ENCODE assay signal across 1 cellular context in genomic region chr1:184051485-184052193, GRCh38.
A peak's percentile ranks its signal among the peaks of the same experiment; 100 is the strongest.
TF ChIP-seq lines count a peak whose summit lies in the region.

Gene TSEN15, plus strand, starts transcription at chr1:184051730. Its CDS starts 26 bp downstream, at chr1:184051756.

TF ChIP-seq in HepG2, 621 proteins besides CTCF, POLR2A, EP300 and RAD21 (continued from another document):
- peak; percentile 73; the same call in 1 of the 2 replicates for TF ChIP-seq ZBED4 (CRISPR knock-in tag; IDR thresholded peaks at IDR 0.05; ENCODE audit: borderline replicate concordance)
- TF ChIP-seq ZNF609 (CRISPR knock-in tag; IDR thresholded peaks at IDR 0.05; ENCODE audit: borderline replicate concordance) = peak; percentile 49; the same call in 1 of the 2 replicates
- peak; percentile 91 for TF ChIP-seq SMAD1 (CRISPR knock-in tag; IDR thresholded peaks at IDR 0.05; ENCODE audit: borderline replicate concordance, low read depth)
- TF ChIP-seq CREBL2 (CRISPR knock-in tag; IDR thresholded peaks at IDR 0.05; ENCODE audit: borderline replicate concordance) = no peak; the same call in 1 of the 2 replicates
- TF ChIP-seq ERF (CRISPR knock-in tag; IDR thresholded peaks at IDR 0.05) = peak; percentile 81
- TF ChIP-seq NR2C2 (CRISPR knock-in tag; IDR thresholded peaks at IDR 0.05; ENCODE audit: borderline replicate concordance) = peak; percentile 90
- TF ChIP-seq HDAC1 (CRISPR knock-in tag; IDR thresholded peaks at IDR 0.05) = peak; percentile 94
- no peak; the same call in none of the 2 replicates for TF ChIP-seq ZNF503 (CRISPR knock-in tag; IDR thresholded peaks at IDR 0.05)
- TF ChIP-seq ZNF160 (CRISPR knock-in tag; IDR thresholded peaks at IDR 0.05) = peak; percentile 27; the same call in 1 of the 2 replicates
- TF ChIP-seq PTBP1 (IDR thresholded peaks at IDR 0.05; ENCODE audit: low read depth, low read length, poor library complexity, severe bottlenecking) = no peak
- no peak for TF ChIP-seq NFRKB (IDR thresholded peaks at IDR 0.05)
- no peak for TF ChIP-seq HMGXB3 (CRISPR knock-in tag; IDR thresholded peaks at IDR 0.05; ENCODE audit: borderline replicate concordance)
- peak; percentile 49; the same call in 1 of the 2 replicates for TF ChIP-seq PATZ1 (CRISPR knock-in tag; IDR thresholded peaks at IDR 0.05)
- TF ChIP-seq ATF3 (CRISPR knock-in tag; IDR thresholded peaks at IDR 0.05) = peak; percentile 92
- no peak for TF ChIP-seq HNRNPH1 (optimal IDR thresholded peaks at IDR 0.05; ENCODE audit: low read depth, low read length)
- TF ChIP-seq TIGD3 (CRISPR knock-in tag; IDR thresholded peaks at IDR 0.05; ENCODE audit: borderline replicate concordance) = no peak; the same call in 1 of the 2 replicates
- 0 out of 2 replicates have a peak, but pooled peaks have one; percentile 37 for TF ChIP-seq ISX (CRISPR knock-in tag; conservative IDR thresholded peaks at IDR 0.05)
- TF ChIP-seq NKX3-1 (CRISPR knock-in tag; IDR thresholded peaks at IDR 0.05) = peak; percentile 78
- TF ChIP-seq ZFYVE20 (CRISPR knock-in tag; IDR thresholded peaks at IDR 0.05; ENCODE audit: borderline replicate concordance, low read depth) = 0 out of 2 replicates have a peak, but pooled peaks have one; percentile 65
- peak; percentile 89 for TF ChIP-seq ZMYM4 (CRISPR knock-in tag; IDR thresholded peaks at IDR 0.05)
- TF ChIP-seq FOXO4 (CRISPR knock-in tag; conservative IDR thresholded peaks at IDR 0.05) = no peak
- TF ChIP-seq ZSCAN21 (CRISPR knock-in tag; IDR thresholded peaks at IDR 0.05; ENCODE audit: borderline replicate concordance) = peak; percentile 99
- TF ChIP-seq RFX5 (IDR thresholded peaks at IDR 0.05; ENCODE audit: low read depth, low read length) = no peak; the same call in 1 of the 2 replicates
- TF ChIP-seq IRF9 (CRISPR knock-in tag; IDR thresholded peaks at IDR 0.05; ENCODE audit: borderline replicate concordance) = peak; percentile 77; the same call in 1 of the 2 replicates
- TF ChIP-seq YEATS4 (CRISPR knock-in tag; IDR thresholded peaks at IDR 0.05; ENCODE audit: borderline replicate concordance) = peak; percentile 99
